ENCODE assay signal across 2 cellular contexts in the genomic region with DNA sequence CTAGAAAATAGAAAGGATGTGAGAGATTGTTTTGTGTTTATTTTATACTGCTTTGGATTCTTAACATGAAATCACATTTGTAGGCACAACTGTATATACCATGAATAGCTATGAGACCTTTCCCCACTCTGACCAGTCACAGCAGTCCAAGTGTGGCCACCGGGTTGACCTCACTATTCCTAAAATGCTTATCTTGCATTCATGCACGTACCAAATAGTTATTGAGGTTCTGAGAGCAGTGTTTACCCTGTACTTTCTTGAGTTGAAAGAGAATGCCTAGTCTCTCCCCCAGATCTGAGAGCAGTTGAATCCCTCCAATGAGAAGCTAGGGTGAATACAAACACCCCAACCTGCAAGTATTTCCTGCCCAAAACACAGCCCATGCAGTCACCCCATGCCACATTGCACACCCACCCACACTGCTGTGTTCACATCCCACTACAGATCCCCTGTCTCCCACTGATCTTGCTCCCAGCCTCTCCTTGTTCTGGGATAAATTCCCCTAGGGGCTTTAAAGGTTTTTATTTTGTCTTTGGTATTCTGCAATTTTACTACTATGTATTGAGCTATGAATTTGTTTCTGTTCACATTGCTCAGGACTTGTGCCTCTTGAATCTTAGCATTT.
A peak's percentile ranks its signal among the peaks of the same experiment; 100 is the strongest.
TF ChIP-seq lines count a peak whose summit lies in the region.

No MANE protein-coding gene starts in this region.

TF ChIP-seq in A549, 52 proteins besides CTCF, POLR2A, EP300 and RAD21:
- TF ChIP-seq EHMT2 (IDR thresholded peaks at IDR 0.05; ENCODE audit: low read depth) (no peak), POLR2AphosphoS2 (conservative IDR thresholded peaks at IDR 0.05; ENCODE audit: low read length) (no peak), MAFK (IDR thresholded peaks at IDR 0.05; ENCODE audit: partially characterized antibody) (no peak)
- TF ChIP-seq, protein P1, sequence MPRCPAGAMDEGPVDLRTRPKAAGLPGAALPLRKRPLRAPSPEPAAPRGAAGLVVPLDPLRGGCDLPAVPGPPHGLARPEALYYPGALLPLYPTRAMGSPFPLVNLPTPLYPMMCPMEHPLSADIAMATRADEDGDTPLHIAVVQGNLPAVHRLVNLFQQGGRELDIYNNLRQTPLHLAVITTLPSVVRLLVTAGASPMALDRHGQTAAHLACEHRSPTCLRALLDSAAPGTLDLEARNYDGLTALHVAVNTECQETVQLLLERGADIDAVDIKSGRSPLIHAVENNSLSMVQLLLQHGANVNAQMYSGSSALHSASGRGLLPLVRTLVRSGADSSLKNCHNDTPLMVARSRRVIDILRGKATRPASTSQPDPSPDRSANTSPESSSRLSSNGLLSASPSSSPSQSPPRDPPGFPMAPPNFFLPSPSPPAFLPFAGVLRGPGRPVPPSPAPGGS (IDR thresholded peaks at IDR 0.05): no peak

TF ChIP-seq in HEK293, 187 proteins besides CTCF, POLR2A, EP300 and RAD21:
- TF ChIP-seq, protein P2, sequence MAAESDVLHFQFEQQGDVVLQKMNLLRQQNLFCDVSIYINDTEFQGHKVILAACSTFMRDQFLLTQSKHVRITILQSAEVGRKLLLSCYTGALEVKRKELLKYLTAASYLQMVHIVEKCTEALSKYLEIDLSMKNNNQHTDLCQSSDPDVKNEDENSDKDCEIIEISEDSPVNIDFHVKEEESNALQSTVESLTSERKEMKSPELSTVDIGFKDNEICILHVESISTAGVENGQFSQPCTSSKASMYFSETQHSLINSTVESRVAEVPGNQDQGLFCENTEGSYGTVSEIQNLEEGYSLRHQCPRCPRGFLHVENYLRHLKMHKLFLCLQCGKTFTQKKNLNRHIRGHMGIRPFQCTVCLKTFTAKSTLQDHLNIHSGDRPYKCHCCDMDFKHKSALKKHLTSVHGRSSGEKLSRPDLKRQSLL (tag by site-specific recombination; IDR thresholded peaks at IDR 0.05): no peak
- TF ChIP-seq ZNF221 (tag by site-specific recombination; IDR thresholded peaks at IDR 0.05; ENCODE audit: borderline replicate concordance) (no peak), EGR2 (tag by site-specific recombination; IDR thresholded peaks at IDR 0.05; ENCODE audit: low read depth) (peak; percentile 74), ZFHX2 (tag by site-specific recombination; conservative IDR thresholded peaks at IDR 0.05) (peak; percentile 71)
TF ChIP-seq in HEK293: peak in this region for 2.
